In genomic region chr9:5631021-5631420, GRCh38 we compare ENCODE assay signal across 1 cellular context.
TF ChIP-seq lines count a peak whose summit lies in the region.

No MANE protein-coding gene starts in this region.

TF ChIP-seq in H1, 55 proteins besides CTCF, POLR2A, EP300 and RAD21:
- no peak for TF ChIP-seq POU5F1 (IDR thresholded peaks at IDR 0.05; ENCODE audit: low read depth, low read length)
- TF ChIP-seq RBBP5 (IDR thresholded peaks at IDR 0.05; ENCODE audit: borderline replicate concordance, low read depth, low read length): no peak
- TF ChIP-seq KDM5A (IDR thresholded peaks at IDR 0.05; ENCODE audit: low read length): no peak
- TF ChIP-seq E2F6 (IDR thresholded peaks at IDR 0.05): no peak
- no peak for TF ChIP-seq NRF1 (IDR thresholded peaks at IDR 0.05; ENCODE audit: low read depth, low read length)
- TF ChIP-seq CEBPB (IDR thresholded peaks at IDR 0.05; ENCODE audit: low read depth, low read length): no peak
- TF ChIP-seq ATF2 (IDR thresholded peaks at IDR 0.05; ENCODE audit: low read length): no peak
- TF ChIP-seq TAF7 (optimal IDR thresholded peaks at IDR 0.05; ENCODE audit: borderline replicate concordance, low read depth, low read length): no peak
- no peak for TF ChIP-seq USF2 (IDR thresholded peaks at IDR 0.05; ENCODE audit: low read length)
- no peak for TF ChIP-seq SAP30 (IDR thresholded peaks at IDR 0.05; ENCODE audit: insufficient read depth, insufficient replicate concordance, low read length)
- no peak for TF ChIP-seq TBP (IDR thresholded peaks at IDR 0.05; ENCODE audit: low read depth, low read length)
- TF ChIP-seq CHD7 (IDR thresholded peaks at IDR 0.05; ENCODE audit: insufficient replicate concordance, low read length): no peak
- no peak for TF ChIP-seq SP1 (IDR thresholded peaks at IDR 0.05; ENCODE audit: low read depth, low read length)
- TF ChIP-seq ATF3 (IDR thresholded peaks at IDR 0.05; ENCODE audit: insufficient read depth, low read depth, low read length): no peak
